In the genomic region with DNA sequence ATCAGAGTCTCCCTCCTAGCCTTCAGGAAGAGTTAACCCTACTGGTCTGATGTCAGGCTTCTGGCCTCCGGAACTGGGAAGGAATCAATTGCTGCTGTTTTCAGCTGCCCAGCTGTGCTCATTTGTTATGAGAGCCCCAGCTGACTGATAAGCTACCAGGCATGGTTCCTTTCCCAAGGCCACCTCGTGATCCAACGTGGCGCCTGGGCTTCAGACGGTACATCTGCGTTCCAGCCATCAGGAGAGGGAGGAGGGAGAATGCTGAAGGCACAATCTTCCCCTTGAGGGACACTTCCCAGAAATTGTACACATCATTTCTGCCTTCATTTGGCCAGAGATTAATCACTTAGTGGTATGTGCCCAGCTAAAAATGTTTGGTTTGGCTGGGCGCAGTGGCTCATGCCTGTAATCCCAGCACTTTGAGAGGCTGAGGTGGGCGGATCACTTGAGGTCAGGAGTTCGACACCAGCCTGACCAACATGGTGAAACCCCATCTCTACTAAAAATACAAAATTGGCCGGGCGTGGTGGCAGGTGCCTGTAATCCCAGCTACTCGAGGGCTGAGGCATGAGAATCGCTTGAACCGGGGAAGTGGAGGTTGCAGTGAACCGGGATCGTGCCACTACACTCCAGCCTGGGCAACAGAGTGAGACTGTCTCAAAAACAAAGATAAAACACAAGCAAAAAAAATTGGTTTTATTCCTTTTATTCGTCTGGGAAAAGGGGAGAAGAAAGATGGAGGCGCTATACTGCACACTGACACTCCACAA, we compare ENCODE assay signal across 1 cellular context.
TF ChIP-seq lines count a peak whose summit lies in the region.

No MANE protein-coding gene starts in this region.

TF ChIP-seq in HepG2, 621 proteins besides CTCF, POLR2A, EP300 and RAD21 (continued from another document and continues in another):
- TF ChIP-seq, protein P1, sequence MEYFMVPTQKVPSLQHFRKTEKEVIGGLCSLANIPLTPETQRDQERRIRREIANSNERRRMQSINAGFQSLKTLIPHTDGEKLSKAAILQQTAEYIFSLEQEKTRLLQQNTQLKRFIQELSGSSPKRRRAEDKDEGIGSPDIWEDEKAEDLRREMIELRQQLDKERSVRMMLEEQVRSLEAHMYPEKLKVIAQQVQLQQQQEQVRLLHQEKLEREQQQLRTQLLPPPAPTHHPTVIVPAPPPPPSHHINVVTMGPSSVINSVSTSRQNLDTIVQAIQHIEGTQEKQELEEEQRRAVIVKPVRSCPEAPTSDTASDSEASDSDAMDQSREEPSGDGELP (IDR thresholded peaks at IDR 0.05; ENCODE audit: borderline replicate concordance, low read depth): peak; percentile 100
- TF ChIP-seq ZNF326 (CRISPR knock-in tag; IDR thresholded peaks at IDR 0.05; ENCODE audit: borderline replicate concordance) (no peak), SIN3B (IDR thresholded peaks at IDR 0.05; ENCODE audit: low read length) (no peak), ZNF570 (CRISPR knock-in tag; IDR thresholded peaks at IDR 0.05; ENCODE audit: borderline replicate concordance) (no peak), TBL1XR1 (IDR thresholded peaks at IDR 0.05; ENCODE audit: borderline replicate concordance, low read length, partially characterized antibody) (no peak), NONO (IDR thresholded peaks at IDR 0.05) (no peak), NONO (CRISPR knock-in tag; conservative IDR thresholded peaks at IDR 0.05) (no peak), MYNN (CRISPR knock-in tag; IDR thresholded peaks at IDR 0.05; ENCODE audit: low read depth) (no peak), ZSCAN31 (CRISPR knock-in tag; IDR thresholded peaks at IDR 0.05; ENCODE audit: low read depth) (0 out of 2 replicates have a peak, but pooled peaks have one; percentile 38), ZNF652 (CRISPR knock-in tag; IDR thresholded peaks at IDR 0.05; ENCODE audit: borderline replicate concordance, low read depth) (peak; percentile 94), RCOR2 (CRISPR knock-in tag; IDR thresholded peaks at IDR 0.05) (no peak), ZNF17 (CRISPR knock-in tag; IDR thresholded peaks at IDR 0.05) (no peak), ZFAT (CRISPR knock-in tag; conservative IDR thresholded peaks at IDR 0.05) (no peak), TGIF2 (CRISPR knock-in tag; IDR thresholded peaks at IDR 0.05) (no peak), DNMT1 (CRISPR knock-in tag; IDR thresholded peaks at IDR 0.05) (0 out of 2 replicates have a peak, but pooled peaks have one; percentile 67), ZNF614 (CRISPR knock-in tag; IDR thresholded peaks at IDR 0.05; ENCODE audit: borderline replicate concordance) (peak; percentile 85), ZNF101 (CRISPR knock-in tag; IDR thresholded peaks at IDR 0.05; ENCODE audit: borderline replicate concordance, low read depth) (no peak), KDM5A (IDR thresholded peaks at IDR 0.05; ENCODE audit: borderline replicate concordance, low read length) (no peak), SIX1 (CRISPR knock-in tag; IDR thresholded peaks at IDR 0.05; ENCODE audit: borderline replicate concordance) (no peak), NR1H2 (CRISPR knock-in tag; IDR thresholded peaks at IDR 0.05; ENCODE audit: borderline replicate concordance, low read depth) (no peak), GABPB1 (CRISPR knock-in tag; IDR thresholded peaks at IDR 0.05) (no peak), LCORL (IDR thresholded peaks at IDR 0.05) (no peak), LCORL (CRISPR knock-in tag; IDR thresholded peaks at IDR 0.05) (no peak; the same call in 1 of the 2 replicates), ZNF83 (CRISPR knock-in tag; IDR thresholded peaks at IDR 0.05; ENCODE audit: borderline replicate concordance) (no peak), MEF2D (CRISPR knock-in tag; IDR thresholded peaks at IDR 0.05) (no peak), CBX2 (IDR thresholded peaks at IDR 0.05; ENCODE audit: low read depth, low read length) (no peak), CBX2 (CRISPR knock-in tag; IDR thresholded peaks at IDR 0.05; ENCODE audit: low read depth) (no peak), MAFF (IDR thresholded peaks at IDR 0.05; ENCODE audit: low read depth, low read length) (no peak), SNAPC2 (CRISPR knock-in tag; IDR thresholded peaks at IDR 0.05) (no peak), ZNF674 (CRISPR knock-in tag; IDR thresholded peaks at IDR 0.05; ENCODE audit: low read depth) (no peak), AGO2 (optimal IDR thresholded peaks at IDR 0.05; ENCODE audit: low read depth, low read length) (no peak), ZNF562 (CRISPR knock-in tag; IDR thresholded peaks at IDR 0.05; ENCODE audit: borderline replicate concordance) (no peak), FOXO1 (CRISPR knock-in tag; IDR thresholded peaks at IDR 0.05) (peak; percentile 19; the same call in 1 of the 2 replicates), NAIF1 (CRISPR knock-in tag; IDR thresholded peaks at IDR 0.05; ENCODE audit: borderline replicate concordance) (no peak; the same call in 1 of the 2 replicates), GATAD2A (CRISPR knock-in tag; IDR thresholded peaks at IDR 0.05) (peak; percentile 88), HDAC6 (IDR thresholded peaks at IDR 0.05; ENCODE audit: low read depth, low read length) (no peak), SNRNP70 (IDR thresholded peaks at IDR 0.05; ENCODE audit: low read depth, low read length) (no peak)
- TF ChIP-seq, protein P2, sequence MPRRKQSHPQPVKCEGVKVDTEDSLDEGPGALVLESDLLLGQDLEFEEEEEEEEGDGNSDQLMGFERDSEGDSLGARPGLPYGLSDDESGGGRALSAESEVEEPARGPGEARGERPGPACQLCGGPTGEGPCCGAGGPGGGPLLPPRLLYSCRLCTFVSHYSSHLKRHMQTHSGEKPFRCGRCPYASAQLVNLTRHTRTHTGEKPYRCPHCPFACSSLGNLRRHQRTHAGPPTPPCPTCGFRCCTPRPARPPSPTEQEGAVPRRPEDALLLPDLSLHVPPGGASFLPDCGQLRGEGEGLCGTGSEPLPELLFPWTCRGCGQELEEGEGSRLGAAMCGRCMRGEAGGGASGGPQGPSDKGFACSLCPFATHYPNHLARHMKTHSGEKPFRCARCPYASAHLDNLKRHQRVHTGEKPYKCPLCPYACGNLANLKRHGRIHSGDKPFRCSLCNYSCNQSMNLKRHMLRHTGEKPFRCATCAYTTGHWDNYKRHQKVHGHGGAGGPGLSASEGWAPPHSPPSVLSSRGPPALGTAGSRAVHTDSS (CRISPR knock-in tag; conservative IDR thresholded peaks at IDR 0.05): no peak
- TF ChIP-seq, protein P3, sequence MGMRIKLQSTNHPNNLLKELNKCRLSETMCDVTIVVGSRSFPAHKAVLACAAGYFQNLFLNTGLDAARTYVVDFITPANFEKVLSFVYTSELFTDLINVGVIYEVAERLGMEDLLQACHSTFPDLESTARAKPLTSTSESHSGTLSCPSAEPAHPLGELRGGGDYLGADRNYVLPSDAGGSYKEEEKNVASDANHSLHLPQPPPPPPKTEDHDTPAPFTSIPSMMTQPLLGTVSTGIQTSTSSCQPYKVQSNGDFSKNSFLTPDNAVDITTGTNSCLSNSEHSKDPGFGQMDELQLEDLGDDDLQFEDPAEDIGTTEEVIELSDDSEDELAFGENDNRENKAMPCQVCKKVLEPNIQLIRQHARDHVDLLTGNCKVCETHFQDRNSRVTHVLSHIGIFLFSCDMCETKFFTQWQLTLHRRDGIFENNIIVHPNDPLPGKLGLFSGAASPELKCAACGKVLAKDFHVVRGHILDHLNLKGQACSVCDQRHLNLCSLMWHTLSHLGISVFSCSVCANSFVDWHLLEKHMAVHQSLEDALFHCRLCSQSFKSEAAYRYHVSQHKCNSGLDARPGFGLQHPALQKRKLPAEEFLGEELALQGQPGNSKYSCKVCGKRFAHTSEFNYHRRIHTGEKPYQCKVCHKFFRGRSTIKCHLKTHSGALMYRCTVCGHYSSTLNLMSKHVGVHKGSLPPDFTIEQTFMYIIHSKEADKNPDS (CRISPR knock-in tag; IDR thresholded peaks at IDR 0.05): no peak
- TF ChIP-seq, protein P4, sequence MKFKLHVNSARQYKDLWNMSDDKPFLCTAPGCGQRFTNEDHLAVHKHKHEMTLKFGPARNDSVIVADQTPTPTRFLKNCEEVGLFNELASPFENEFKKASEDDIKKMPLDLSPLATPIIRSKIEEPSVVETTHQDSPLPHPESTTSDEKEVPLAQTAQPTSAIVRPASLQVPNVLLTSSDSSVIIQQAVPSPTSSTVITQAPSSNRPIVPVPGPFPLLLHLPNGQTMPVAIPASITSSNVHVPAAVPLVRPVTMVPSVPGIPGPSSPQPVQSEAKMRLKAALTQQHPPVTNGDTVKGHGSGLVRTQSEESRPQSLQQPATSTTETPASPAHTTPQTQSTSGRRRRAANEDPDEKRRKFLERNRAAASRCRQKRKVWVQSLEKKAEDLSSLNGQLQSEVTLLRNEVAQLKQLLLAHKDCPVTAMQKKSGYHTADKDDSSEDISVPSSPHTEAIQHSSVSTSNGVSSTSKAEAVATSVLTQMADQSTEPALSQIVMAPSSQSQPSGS (CRISPR knock-in tag; IDR thresholded peaks at IDR 0.05): peak; percentile 79
- TF ChIP-seq, protein P5, sequence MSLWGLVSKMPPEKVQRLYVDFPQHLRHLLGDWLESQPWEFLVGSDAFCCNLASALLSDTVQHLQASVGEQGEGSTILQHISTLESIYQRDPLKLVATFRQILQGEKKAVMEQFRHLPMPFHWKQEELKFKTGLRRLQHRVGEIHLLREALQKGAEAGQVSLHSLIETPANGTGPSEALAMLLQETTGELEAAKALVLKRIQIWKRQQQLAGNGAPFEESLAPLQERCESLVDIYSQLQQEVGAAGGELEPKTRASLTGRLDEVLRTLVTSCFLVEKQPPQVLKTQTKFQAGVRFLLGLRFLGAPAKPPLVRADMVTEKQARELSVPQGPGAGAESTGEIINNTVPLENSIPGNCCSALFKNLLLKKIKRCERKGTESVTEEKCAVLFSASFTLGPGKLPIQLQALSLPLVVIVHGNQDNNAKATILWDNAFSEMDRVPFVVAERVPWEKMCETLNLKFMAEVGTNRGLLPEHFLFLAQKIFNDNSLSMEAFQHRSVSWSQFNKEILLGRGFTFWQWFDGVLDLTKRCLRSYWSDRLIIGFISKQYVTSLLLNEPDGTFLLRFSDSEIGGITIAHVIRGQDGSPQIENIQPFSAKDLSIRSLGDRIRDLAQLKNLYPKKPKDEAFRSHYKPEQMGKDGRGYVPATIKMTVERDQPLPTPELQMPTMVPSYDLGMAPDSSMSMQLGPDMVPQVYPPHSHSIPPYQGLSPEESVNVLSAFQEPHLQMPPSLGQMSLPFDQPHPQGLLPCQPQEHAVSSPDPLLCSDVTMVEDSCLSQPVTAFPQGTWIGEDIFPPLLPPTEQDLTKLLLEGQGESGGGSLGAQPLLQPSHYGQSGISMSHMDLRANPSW (CRISPR knock-in tag; IDR thresholded peaks at IDR 0.05; ENCODE audit: borderline replicate concordance): no peak
- TF ChIP-seq, protein P6, sequence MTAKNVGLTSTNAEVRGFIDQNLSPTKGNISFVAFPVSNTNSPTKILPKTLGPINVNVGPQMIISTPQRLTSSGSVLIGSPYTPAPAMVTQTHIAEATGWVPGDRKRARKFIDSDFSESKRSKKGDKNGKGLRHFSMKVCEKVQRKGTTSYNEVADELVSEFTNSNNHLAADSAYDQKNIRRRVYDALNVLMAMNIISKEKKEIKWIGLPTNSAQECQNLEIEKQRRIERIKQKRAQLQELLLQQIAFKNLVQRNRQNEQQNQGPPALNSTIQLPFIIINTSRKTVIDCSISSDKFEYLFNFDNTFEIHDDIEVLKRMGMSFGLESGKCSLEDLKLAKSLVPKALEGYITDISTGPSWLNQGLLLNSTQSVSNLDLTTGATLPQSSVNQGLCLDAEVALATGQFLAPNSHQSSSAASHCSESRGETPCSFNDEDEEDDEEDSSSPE (CRISPR knock-in tag; IDR thresholded peaks at IDR 0.05): 0 out of 2 replicates have a peak, but pooled peaks have one; percentile 54
- TF ChIP-seq, protein P7, sequence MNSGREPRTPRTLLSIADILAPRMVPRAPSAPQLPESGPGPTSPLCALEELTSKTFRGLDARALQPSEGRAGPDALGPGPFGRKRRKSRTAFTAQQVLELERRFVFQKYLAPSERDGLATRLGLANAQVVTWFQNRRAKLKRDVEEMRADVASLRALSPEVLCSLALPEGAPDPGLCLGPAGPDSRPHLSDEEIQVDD (CRISPR knock-in tag; IDR thresholded peaks at IDR 0.05; ENCODE audit: borderline replicate concordance): no peak
- TF ChIP-seq, protein P8, sequence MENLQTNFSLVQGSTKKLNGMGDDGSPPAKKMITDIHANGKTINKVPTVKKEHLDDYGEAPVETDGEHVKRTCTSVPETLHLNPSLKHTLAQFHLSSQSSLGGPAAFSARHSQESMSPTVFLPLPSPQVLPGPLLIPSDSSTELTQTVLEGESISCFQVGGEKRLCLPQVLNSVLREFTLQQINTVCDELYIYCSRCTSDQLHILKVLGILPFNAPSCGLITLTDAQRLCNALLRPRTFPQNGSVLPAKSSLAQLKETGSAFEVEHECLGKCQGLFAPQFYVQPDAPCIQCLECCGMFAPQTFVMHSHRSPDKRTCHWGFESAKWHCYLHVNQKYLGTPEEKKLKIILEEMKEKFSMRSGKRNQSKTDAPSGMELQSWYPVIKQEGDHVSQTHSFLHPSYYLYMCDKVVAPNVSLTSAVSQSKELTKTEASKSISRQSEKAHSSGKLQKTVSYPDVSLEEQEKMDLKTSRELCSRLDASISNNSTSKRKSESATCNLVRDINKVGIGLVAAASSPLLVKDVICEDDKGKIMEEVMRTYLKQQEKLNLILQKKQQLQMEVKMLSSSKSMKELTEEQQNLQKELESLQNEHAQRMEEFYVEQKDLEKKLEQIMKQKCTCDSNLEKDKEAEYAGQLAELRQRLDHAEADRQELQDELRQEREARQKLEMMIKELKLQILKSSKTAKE (CRISPR knock-in tag; IDR thresholded peaks at IDR 0.05; ENCODE audit: borderline replicate concordance): no peak
- TF ChIP-seq, protein P9, sequence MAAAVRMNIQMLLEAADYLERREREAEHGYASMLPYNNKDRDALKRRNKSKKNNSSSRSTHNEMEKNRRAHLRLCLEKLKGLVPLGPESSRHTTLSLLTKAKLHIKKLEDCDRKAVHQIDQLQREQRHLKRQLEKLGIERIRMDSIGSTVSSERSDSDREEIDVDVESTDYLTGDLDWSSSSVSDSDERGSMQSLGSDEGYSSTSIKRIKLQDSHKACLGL (CRISPR knock-in tag; IDR thresholded peaks at IDR 0.05): 0 out of 2 replicates have a peak, but pooled peaks have one; percentile 31
- TF ChIP-seq, protein P10, sequence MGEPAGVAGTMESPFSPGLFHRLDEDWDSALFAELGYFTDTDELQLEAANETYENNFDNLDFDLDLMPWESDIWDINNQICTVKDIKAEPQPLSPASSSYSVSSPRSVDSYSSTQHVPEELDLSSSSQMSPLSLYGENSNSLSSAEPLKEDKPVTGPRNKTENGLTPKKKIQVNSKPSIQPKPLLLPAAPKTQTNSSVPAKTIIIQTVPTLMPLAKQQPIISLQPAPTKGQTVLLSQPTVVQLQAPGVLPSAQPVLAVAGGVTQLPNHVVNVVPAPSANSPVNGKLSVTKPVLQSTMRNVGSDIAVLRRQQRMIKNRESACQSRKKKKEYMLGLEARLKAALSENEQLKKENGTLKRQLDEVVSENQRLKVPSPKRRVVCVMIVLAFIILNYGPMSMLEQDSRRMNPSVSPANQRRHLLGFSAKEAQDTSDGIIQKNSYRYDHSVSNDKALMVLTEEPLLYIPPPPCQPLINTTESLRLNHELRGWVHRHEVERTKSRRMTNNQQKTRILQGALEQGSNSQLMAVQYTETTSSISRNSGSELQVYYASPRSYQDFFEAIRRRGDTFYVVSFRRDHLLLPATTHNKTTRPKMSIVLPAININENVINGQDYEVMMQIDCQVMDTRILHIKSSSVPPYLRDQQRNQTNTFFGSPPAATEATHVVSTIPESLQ (CRISPR knock-in tag; conservative IDR thresholded peaks at IDR 0.05): no peak
